17 cellular contexts compared by ENCODE assay signal in genomic region chr7:18420176-18420575, GRCh38.
"Had no signal": no experiment of that assay in that cellular context is flagged by ENCODE, and none has a peak within 500 bp of the region (broad histone marks: within the 10 kb centered on the region; RNA-seq: fewer than 3 reads in every experiment).

No MANE protein-coding gene starts in this region.

- H3K4me3 Mint-ChIP-seq: activated CD4-positive, alpha-beta T cell treated with anti-CD3 and anti-CD28 coated beads, Interleukin-2, amount 10 ng/mL, durations not matched to agents 7 days and 5 days; activated naive CD4-positive, alpha-beta T cell treated with anti-CD3 and anti-CD28 coated beads for 36 hours; activated T-helper 17 cell treated with anti-CD3 and anti-CD28 coated beads, Interleukin-2, amount 50 U/mL, for 72 hours; natural killer cell had no signal

- H3K9me3 Mint-ChIP-seq: activated CD4-positive, alpha-beta T cell treated with anti-CD3 and anti-CD28 coated beads, Interleukin-2, amount 10 ng/mL, durations not matched to agents 7 days and 5 days; activated naive CD4-positive, alpha-beta T cell treated with anti-CD3 and anti-CD28 coated beads for 36 hours; activated T-helper 17 cell treated with anti-CD3 and anti-CD28 coated beads, Interleukin-2, amount 50 U/mL, for 72 hours; natural killer cell had no signal

- H3K36me3 ChIP-seq: lower lobe of right lung, sigmoid colon, suprapubic skin had no signal

- H3K27ac Mint-ChIP-seq: activated CD4-positive, alpha-beta T cell treated with anti-CD3 and anti-CD28 coated beads, Interleukin-2, amount 10 ng/mL, durations not matched to agents 7 days and 5 days; activated naive CD4-positive, alpha-beta T cell treated with anti-CD3 and anti-CD28 coated beads for 36 hours; activated T-helper 17 cell treated with anti-CD3 and anti-CD28 coated beads, Interleukin-2, amount 50 U/mL, for 72 hours; natural killer cell had no signal

- H3K27me3 Mint-ChIP-seq: activated CD4-positive, alpha-beta T cell treated with anti-CD3 and anti-CD28 coated beads, Interleukin-2, amount 10 ng/mL, durations not matched to agents 7 days and 5 days had no signal

- H3K9me3 ChIP-seq: lower lobe of right lung, sigmoid colon, suprapubic skin had no signal

- H3K36me3 Mint-ChIP-seq: natural killer cell had no signal

- H3K4me1 Mint-ChIP-seq: activated CD4-positive, alpha-beta T cell treated with anti-CD3 and anti-CD28 coated beads, Interleukin-2, amount 10 ng/mL, durations not matched to agents 7 days and 5 days; activated T-helper 17 cell treated with anti-CD3 and anti-CD28 coated beads, Interleukin-2, amount 50 U/mL, for 72 hours had no signal

- ATAC-seq: activated T-helper 17 cell treated with anti-CD3 and anti-CD28 coated beads, Interleukin-2, amount 50 U/mL, for 72 hours; lower lobe of right lung; natural killer cell; stimulated activated naive CD8-positive, alpha-beta T cell treated with anti-CD3 and anti-CD28 coated beads, Interleukin-15, Interleukin-2, amounts not matched to agents 100 U/mL and 50 U/mL, for 24 hours had no signal

- DNase-seq: activated CD4-positive, alpha-beta T cell treated with anti-CD3 and anti-CD28 coated beads, Interleukin-2, amount 10 ng/mL, durations not matched to agents 7 days and 5 days; activated CD4-positive, CD25-positive, alpha-beta regulatory T cell; activated naive CD4-positive, alpha-beta T cell treated with anti-CD3 and anti-CD28 coated beads for 36 hours; activated T-cell treated with anti-CD3 and anti-CD28 coated beads for 4 hours; caudate nucleus; cortex of kidney; effector CD8-positive, alpha-beta T cell; hippocampal formation; kidney glomerular epithelial cell; lower lobe of right lung; natural killer cell; occipital lobe; sigmoid colon; stimulated activated CD4-positive, alpha-beta T cell treated with anti-CD3 and anti-CD28 coated beads, Interleukin-2, amount 100 ng/mL, for 48 hours; stimulated activated naive CD8-positive, alpha-beta T cell treated with anti-CD3 and anti-CD28 coated beads, Interleukin-15, Interleukin-2, amounts not matched to agents 100 U/mL and 50 U/mL, for 24 hours had no signal

- H3K27me3 ChIP-seq: sigmoid colon, suprapubic skin had no signal

- H3K4me3 ChIP-seq: lower lobe of right lung, sigmoid colon, suprapubic skin had no signal

- H3K4me1 ChIP-seq: lower lobe of right lung, suprapubic skin had no signal

- H3K27ac ChIP-seq: lower lobe of right lung, sigmoid colon, suprapubic skin had no signal
